In the genomic region with DNA sequence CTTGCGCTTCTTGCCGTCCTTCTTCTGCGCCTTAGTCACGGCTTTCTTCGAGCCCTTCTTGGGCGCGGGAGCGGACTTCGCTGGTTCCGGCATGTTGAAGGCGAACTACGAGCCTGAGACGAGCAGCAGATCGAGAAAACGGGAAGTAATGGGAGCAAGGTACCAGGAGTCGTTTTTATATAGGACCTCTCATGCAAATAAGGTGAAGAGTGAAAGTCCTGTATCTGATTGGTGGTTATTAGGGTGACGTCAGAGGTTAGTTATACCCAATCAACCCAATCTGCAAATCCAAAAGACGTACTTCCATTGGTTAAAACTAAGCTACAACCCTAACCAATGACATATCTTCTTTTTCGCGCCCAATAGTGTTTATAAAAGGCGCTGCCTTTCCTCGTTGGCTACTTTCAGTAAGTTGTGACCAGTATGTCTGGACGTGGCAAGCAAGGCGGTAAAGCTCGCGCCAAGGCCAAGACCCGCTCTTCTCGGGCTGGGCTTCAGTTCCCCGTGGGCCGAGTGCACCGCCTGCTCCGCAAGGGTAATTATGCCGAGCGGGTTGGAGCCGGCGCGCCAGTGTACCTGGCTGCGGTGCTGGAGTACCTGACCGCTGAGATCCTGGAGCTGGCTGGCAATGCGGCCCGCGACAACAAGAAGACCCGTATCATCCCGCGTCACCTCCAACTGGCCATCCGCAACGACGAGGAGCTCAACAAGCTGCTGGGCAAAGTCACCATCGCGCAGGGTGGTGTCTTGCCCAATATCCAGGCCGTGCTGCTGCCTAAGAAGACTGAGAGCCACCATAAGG, we compare ENCODE assay signal across 8 cellular contexts.
A peak's percentile ranks its signal among the peaks of the same experiment; 100 is the strongest.
DNase-seq lines count a peak whose midpoint lies in the region; ATAC-seq and TF ChIP-seq lines count a peak whose summit lies in the region.

No MANE protein-coding gene starts in this region.

- no peaks in the 10 kb centered on the region for H3K27me3 ChIP-seq in CD4-positive, alpha-beta T cell (ENCODE audit: control insufficient read depth, insufficient read depth, low read length)
- no peaks in the 10 kb centered on the region for H3K27me3 ChIP-seq in right lobe of liver

- peak overlapping the region; percentile 97 for H3K27ac ChIP-seq in CD4-positive, alpha-beta T cell (ENCODE audit: low read depth, low read length)
- H3K27ac ChIP-seq in right lobe of liver = peak overlapping the region; percentile 69 to 87 (median 80)

- no peak overlapping the region for H3K27ac Mint-ChIP-seq in CD4-positive, alpha-beta T cell

- H3K36me3 Mint-ChIP-seq in CD4-positive, alpha-beta T cell (ENCODE audit: low read depth) = no peaks in the 10 kb centered on the region

- peak; percentile 61 to 80 (median 70) for DNase-seq in CD4-positive, alpha-beta T cell
- DNase-seq in NCI-H526 (lab: John Stamatoyannopoulos, UW) = peak; percentile 97 to 99
- peak; percentile 66 for DNase-seq in activated CD4-positive, alpha-beta T cell treated with anti-CD3 and anti-CD28 coated beads, Interleukin-2, amount 50 U/mL, for 1 hour
- DNase-seq in effector CD4-positive, alpha-beta T cell = peak; percentile 65
- peak; percentile 80 to 88 (median 85) for DNase-seq in right lobe of liver
- DNase-seq in stimulated activated CD4-positive, alpha-beta T cell treated with anti-CD3 and anti-CD28 coated beads, Interleukin-4, amount 100 ng/mL, for 24 hours = peak; percentile 81

- POLR2A ChIA-PET in CD4-positive, alpha-beta T cell (lab: Charles Lee) = interaction anchor here (0.6 to 10.2 kb wide), 61 partner anchors 8 to 1771 kb away, joined by 3 to 534 read pairs (median 14); partner anchors contain the start of genes HMGN4, ZKSCAN3, ZNF184 and ZNF391

- TF ChIP-seq CTCF in CD4-positive, alpha-beta T cell (IDR thresholded peaks at IDR 0.05) = no peak
- no peak for TF ChIP-seq CTCF in right lobe of liver (IDR thresholded peaks at IDR 0.05)

- H3K4me1 ChIP-seq in right lobe of liver = peaks cover 0 to 14% (median 0%) of the 10 kb centered on the region in 4 donors

- peak; percentile 98 for TF ChIP-seq POLR2A in right lobe of liver (IDR thresholded peaks at IDR 0.05)

- H3K36me3 ChIP-seq in right lobe of liver = no peaks in the 10 kb centered on the region

- intact Hi-C loops in CD4-positive, alpha-beta T cell (cut with DNase I, micrococcal nuclease) = loop anchor here in 1 of 2 experiments (1.0 to 5.0 kb wide), 6 partner anchors 11 to 1025 kb away; a partner anchor contains a TSS
- intact Hi-C loops in right lobe of liver (cut with DNase I) = no loop called here

- no peaks in the 10 kb centered on the region for H3K9me3 ChIP-seq in CD4-positive, alpha-beta T cell (ENCODE audit: control insufficient read depth, low read length)
- no peaks in the 10 kb centered on the region for H3K9me3 ChIP-seq in right lobe of liver

- no peaks in the 10 kb centered on the region for H3K9me3 Mint-ChIP-seq in CD4-positive, alpha-beta T cell

- no peak overlapping the region for H3K4me3 Mint-ChIP-seq in CD4-positive, alpha-beta T cell

- H3K27me3 Mint-ChIP-seq in CD4-positive, alpha-beta T cell = no peaks in the 10 kb centered on the region

- H3K4me3 ChIP-seq in right lobe of liver = peak overlapping the region; percentile 58 to 63 (median 59)

- 0% methylated on average over 35 of the region's 51 CpGs for WGBS in right lobe of liver (ENCODE audit: insufficient coverage, low coverage, low lambda C conversion rate, missing lambda C conversion rate)

- peaks cover 11% of the 10 kb centered on the region for H3K4me1 Mint-ChIP-seq in CD4-positive, alpha-beta T cell (ENCODE audit: low read depth)

- CTCF ChIA-PET in CD4-positive, alpha-beta T cell (lab: Charles Lee) = interaction anchor here (0.7 to 1.8 kb wide), 9 partner anchors 10 to 663 kb away, joined by 3 to 14 read pairs (median 4); a partner anchor contains a TSS

- ATAC-seq in CD4-positive, alpha-beta T cell (ENCODE audit: poor library complexity) = peak; percentile 86
- ATAC-seq in GM19372 (IDR thresholded peaks at IDR 0.05; ENCODE audit: low read depth, unreplicated experiment) (peak; percentile 64), HG03460 (IDR thresholded peaks at IDR 0.05; ENCODE audit: unreplicated experiment) (peak; percentile 72), right lobe of liver (peak; percentile 85 to 96 (median 94))

Comparison
In these comparisons a context has a peak if more than half of its experiments do, and no peak if none do; other contexts are left out.
1. Peak in every context shown above with its lines: DNase-seq, ATAC-seq, H3K4me3 ChIP-seq and H3K27ac ChIP-seq.